ENCODE assay signal across 24 cellular contexts in the genomic region with DNA sequence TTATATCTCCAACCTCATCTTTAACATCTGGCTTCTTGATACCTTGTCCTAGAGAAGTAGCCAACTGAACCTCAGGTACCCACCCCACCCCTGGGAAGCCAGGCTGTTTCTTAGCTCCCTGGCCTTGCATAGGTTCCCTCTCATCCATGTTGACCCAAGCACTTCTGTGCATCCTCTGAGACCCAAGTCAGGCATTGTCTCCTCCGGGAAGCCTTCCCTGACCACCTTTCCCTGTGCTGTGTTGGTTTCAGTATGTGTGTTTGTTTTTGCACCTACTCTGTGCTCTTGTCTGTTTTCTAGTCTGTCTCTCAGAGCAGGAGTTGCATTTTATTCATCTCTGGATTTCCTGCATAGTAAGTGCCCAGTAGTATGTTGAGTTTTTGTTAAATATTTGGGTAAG.
"Had no signal": no experiment of that assay in that cellular context is flagged by ENCODE, and none has a peak within 500 bp of the region (broad histone marks: within the 10 kb centered on the region; RNA-seq: fewer than 3 reads in every experiment).

No MANE protein-coding gene starts in this region.

- H3K4me1 ChIP-seq: foreskin keratinocyte had no signal

- H2AFZ ChIP-seq: hepatocyte had no signal

- H3K9me3 ChIP-seq: esophagus muscularis mucosa, gastroesophageal sphincter, heart left ventricle, left lung, lower lobe of right lung, mucosa of descending colon had no signal

- H3K79me2 ChIP-seq: hepatocyte had no signal

- H3K27me3 ChIP-seq: dorsolateral prefrontal cortex, esophagus muscularis mucosa, foreskin keratinocyte, gastroesophageal sphincter, heart left ventricle, hepatocyte, left lung had no signal

- ATAC-seq: foreskin keratinocyte, gastroesophageal sphincter, heart left ventricle, left cardiac atrium, left lung, left ventricle myocardium superior, lower lobe of right lung, mucosa of descending colon had no signal

- H3K9me3 Mint-ChIP-seq: immature natural killer cell, mesothelial cell of epicardium, naive B cell had no signal

- H3K4me2 ChIP-seq: hepatocyte had no signal

- H3K36me3 Mint-ChIP-seq: immature natural killer cell, naive B cell had no signal

- H3K27ac ChIP-seq: coronary artery, dorsolateral prefrontal cortex, esophagus muscularis mucosa, foreskin keratinocyte, gastroesophageal sphincter, heart left ventricle, hepatocyte, left lung, lower lobe of right lung had no signal

- H3K4me3 Mint-ChIP-seq: immature natural killer cell, mesothelial cell of epicardium, naive B cell had no signal

- H3K27ac Mint-ChIP-seq: immature natural killer cell, mesothelial cell of epicardium had no signal

- FAIRE-seq: colon, endothelial cell of umbilical vein, frontal cortex had no signal

- H3K4me3 ChIP-seq: coronary artery, dorsolateral prefrontal cortex, esophagus muscularis mucosa, gastroesophageal sphincter, heart left ventricle, hepatocyte, left lung, lower lobe of right lung, mucosa of descending colon had no signal

- DNase-seq: dermis blood vessel endothelial cell; dorsolateral prefrontal cortex; effector CD4-positive, alpha-beta T cell; effector memory CD4-positive, alpha-beta T cell; foreskin keratinocyte; heart left ventricle; hypothalamus; immature natural killer cell; islet precursor cell; left cardiac atrium; left lung; left ventricle myocardium superior; lower lobe of right lung; mesenchymal stem cell; mucosa of descending colon; naive B cell had no signal
